ENCODE assay signal across 8 cellular contexts in the genomic region with DNA sequence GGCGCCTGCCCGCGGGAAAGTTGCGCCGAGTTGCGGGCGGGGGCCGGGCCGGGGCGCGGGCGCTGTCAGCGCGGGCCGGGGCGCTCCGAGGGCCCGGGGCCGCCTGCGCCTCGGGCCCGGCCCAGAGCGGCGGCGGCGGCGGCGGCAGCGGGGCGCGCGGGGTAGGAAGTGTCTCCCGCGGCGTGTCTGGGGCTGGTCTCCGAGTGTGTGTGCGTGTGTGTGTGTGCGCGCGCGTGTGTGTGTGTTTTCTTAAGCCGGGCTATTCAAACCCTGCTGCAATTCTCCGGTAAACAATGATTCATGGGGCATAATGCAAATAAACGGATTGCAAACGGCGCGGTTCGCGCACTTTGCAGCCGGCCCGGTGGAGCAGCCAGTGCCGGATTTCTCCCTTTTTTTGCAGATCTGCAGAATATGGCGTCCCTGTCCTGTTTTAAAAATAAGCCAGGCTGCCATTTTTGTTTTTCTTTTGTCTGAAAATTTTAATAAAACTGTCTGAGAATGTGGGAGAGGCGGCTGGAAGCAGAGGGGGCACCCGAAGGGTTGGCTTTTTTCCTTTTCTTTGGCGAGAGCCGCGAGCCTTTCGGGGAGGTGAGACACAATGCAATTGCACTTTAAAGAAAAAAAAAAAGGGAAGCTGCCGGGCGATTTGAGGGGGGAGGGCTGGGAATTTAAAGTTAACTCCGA. TPM values are rescaled to one million over a fixed set of nuclear protein-coding genes. Genes with fewer than 3 reads are reported as not detected.
DNase-seq lines count a peak whose midpoint lies in the region; ATAC-seq and TF ChIP-seq lines count a peak whose summit lies in the region.

No MANE protein-coding gene starts in this region.

- WGBS in esophagus muscularis mucosa, result 2% methylated on average over 30 of the region's 62 CpGs

- TF ChIP-seq CTCF in GM13976 (IDR thresholded peaks at IDR 0.05; ENCODE audit: borderline replicate concordance, control extremely low read depth, extremely low read depth, insufficient read depth, missing control alignments), result no peak
- no peak for TF ChIP-seq CTCF in OCI-LY3 (IDR thresholded peaks at IDR 0.05; ENCODE audit: low read depth, low read length)
- TF ChIP-seq CTCF in esophagus muscularis mucosa (IDR thresholded peaks at IDR 0.05), result no peak

- DNase-seq in GM13976 (ENCODE audit: low spot score), result peak; percentile 61
- DNase-seq in activated T-cell treated with anti-CD3 and anti-CD28 coated beads, Interleukin-2, amount 50 U/mL, for 4 hours, result peak; percentile 46
- no peak for DNase-seq in esophagus muscularis mucosa (ENCODE audit: extremely low spot score)
- DNase-seq in stimulated activated naive CD4-positive, alpha-beta T cell treated with Interleukin-2 at 50 U/mL for 16 hours (lab: John Stamatoyannopoulos, UW), result peak; percentile 51
- no peak for DNase-seq in HuH-7 (ENCODE audit: low spot score)

- peaks cover 24% of the 10 kb centered on the region for H3K79me2 ChIP-seq in OCI-LY3 (ENCODE audit: low read length)

- intact Hi-C loops in esophagus muscularis mucosa (cut with DNase I), result no loop called here

- H3K4me1 ChIP-seq in OCI-LY3 (ENCODE audit: low read length) (peaks cover 19% of the 10 kb centered on the region), esophagus muscularis mucosa (peaks cover 35 to 55% (median 53%) of the 10 kb centered on the region in 4 donors), muscle layer of duodenum (ENCODE audit: control insufficient read depth in 1 of 2, insufficient read depth in 2 of 2, low read length in 2 of 2) (peaks cover 12 to 35% of the 10 kb centered on the region in 2 donors)

- no peak for TF ChIP-seq POLR2A in esophagus muscularis mucosa (IDR thresholded peaks at IDR 0.05; ENCODE audit: low read depth)

- H3K36me3 ChIP-seq in OCI-LY3 (replicated peaks; ENCODE audit: low read depth, low read length), result no peaks in the 10 kb centered on the region
- H3K36me3 ChIP-seq in esophagus muscularis mucosa, result no peaks in the 10 kb centered on the region
- H3K36me3 ChIP-seq in muscle layer of duodenum (ENCODE audit: control insufficient read depth in 1 of 2, insufficient read depth in 2 of 2, low read length in 2 of 2), result no peaks in the 10 kb centered on the region

- peak overlapping the region; percentile 98 for H3K4me3 Mint-ChIP-seq in activated T-cell treated with anti-CD3 and anti-CD28 coated beads, Interleukin-2, amount 50 U/mL, for 4 hours

- H3K36me3 Mint-ChIP-seq in activated T-cell treated with anti-CD3 and anti-CD28 coated beads, Interleukin-2, amount 50 U/mL, for 4 hours (ENCODE audit: insufficient read depth), result no peaks in the 10 kb centered on the region

- in situ Hi-C loops in GM13976 (cut with MboI; ENCODE audit: low sequenced_read_pairs, unreplicated experiment), result no loop called here

- H3K9me3 ChIP-seq in OCI-LY3 (ENCODE audit: insufficient read depth, low read length) (no peaks in the 10 kb centered on the region), esophagus muscularis mucosa (no peaks in the 10 kb centered on the region), muscle layer of duodenum (ENCODE audit: control insufficient read depth in 1 of 2, low read length in 2 of 2) (no peaks in the 10 kb centered on the region)

- H3K4me1 Mint-ChIP-seq in activated T-cell treated with anti-CD3 and anti-CD28 coated beads, Interleukin-2, amount 50 U/mL, for 4 hours (ENCODE audit: low read depth), result peaks cover 41% of the 10 kb centered on the region

- no peaks in the 10 kb centered on the region for H3K9me3 Mint-ChIP-seq in activated T-cell treated with anti-CD3 and anti-CD28 coated beads, Interleukin-2, amount 50 U/mL, for 4 hours

- H3K27me3 ChIP-seq in OCI-LY3 (ENCODE audit: low read depth, low read length) (no peaks in the 10 kb centered on the region), esophagus muscularis mucosa (no peaks in the 10 kb centered on the region), muscle layer of duodenum (ENCODE audit: low read depth, low read length) (no peaks in the 10 kb centered on the region)

- H3K4me2 ChIP-seq in OCI-LY3 (ENCODE audit: low read length), result peak overlapping the region; percentile 86

- ATAC-seq in HG03521 (IDR thresholded peaks at IDR 0.05; ENCODE audit: unreplicated experiment), result peak; percentile 52
- peak; percentile 75 to 77 for ATAC-seq in activated T-cell treated with anti-CD3 and anti-CD28 coated beads, Interleukin-2, amount 50 U/mL, for 4 hours

- H3K27ac ChIP-seq in OCI-LY3 (ENCODE audit: low read length) (peak overlapping the region; percentile 55), esophagus muscularis mucosa (replicated peaks in 1 of 4) (peak overlapping the region; percentile 76 to 93 (median 84)), muscle layer of duodenum (ENCODE audit: low read length) (peak overlapping the region; percentile 78)

- H4K20me1 ChIP-seq in OCI-LY3 (ENCODE audit: insufficient read depth, low read length), result no peaks in the 10 kb centered on the region

- H3K4me3 ChIP-seq in OCI-LY3 (ENCODE audit: low read length), result peak overlapping the region; percentile 95
- peak overlapping the region; percentile 67 to 86 (median 71) for H3K4me3 ChIP-seq in esophagus muscularis mucosa
- H3K4me3 ChIP-seq in muscle layer of duodenum (ENCODE audit: low read depth in 1 of 2, low read length in 2 of 2), result peak overlapping the region; percentile 76 to 87

- peak overlapping the region; percentile 82 for H3K9ac ChIP-seq in OCI-LY3 (ENCODE audit: low read length)

- H2AFZ ChIP-seq in OCI-LY3 (ENCODE audit: low read depth, low read length), result peak overlapping the region; percentile 56; the same call in 1 of the 2 replicates

- no peaks in the 10 kb centered on the region for H3K27me3 Mint-ChIP-seq in activated T-cell treated with anti-CD3 and anti-CD28 coated beads, Interleukin-2, amount 50 U/mL, for 4 hours (ENCODE audit: low read depth)

- no peak for TF ChIP-seq EP300 in esophagus muscularis mucosa (IDR thresholded peaks at IDR 0.05)

RNA-seq across cellular contexts. Expression of gene ZNF362, which starts 0.6 kb away (rescaled TPM):
- total RNA-seq in activated T-cell treated with anti-CD3 and anti-CD28 coated beads, Interleukin-2, amount 50 U/mL, for 4 hours, result 10 to 100 TPM in 2 of 3 donors, 1 to 10 TPM in 1; 8.4 to 11.2 (median 10.3) TPM
- 10 to 100 TPM; 17.2 to 35.3 (median 25.1) TPM for total RNA-seq in esophagus muscularis mucosa

Comparison
In these comparisons a context has a peak if more than half of its experiments do, and no peak if none do; other contexts are left out.
1. DNase-seq: peak in GM13976 (single experiment), activated T-cell treated with anti-CD3 and anti-CD28 coated beads, Interleukin-2, amount 50 U/mL, for 4 hours (single experiment) and stimulated activated naive CD4-positive, alpha-beta T cell treated with Interleukin-2 at 50 U/mL for 16 hours (single experiment); none in esophagus muscularis mucosa (single experiment) and HuH-7 (single experiment).
2. Peak in every context shown above with its lines, with median percentiles within 50 percentile points of each other: H3K27ac ChIP-seq and H3K4me3 ChIP-seq.